In genomic region chr20:35840403-35840802, GRCh38 we compare ENCODE assay signal across 19 cellular contexts.
"Had no signal": no experiment of that assay in that cellular context is flagged by ENCODE, and none has a peak within 500 bp of the region (broad histone marks: within the 10 kb centered on the region; RNA-seq: fewer than 3 reads in every experiment).

No MANE protein-coding gene starts in this region.

- H3K27ac ChIP-seq: ascending aorta, breast epithelium, ovary, VCaP had no signal

- H3K4me3 ChIP-seq: ascending aorta, breast epithelium, lung, ovary had no signal

- H3K27me3 ChIP-seq: ascending aorta, breast epithelium, ovary had no signal

- H3K27ac Mint-ChIP-seq: dendritic cell treated with granulocyte-macrophage colony-stimulating factor and Interleukin-4, amounts not matched to agents 40 ng/mL and 50 ng/mL, for 4 days had no signal

- DNase-seq: activated CD4-positive, alpha-beta T cell treated with anti-CD3 and anti-CD28 coated beads for 1 hour; activated CD4-positive, alpha-beta T cell treated with anti-CD3 and anti-CD28 coated beads, Interleukin-2, amount 50 U/mL, for 48 hours; activated CD8-positive, alpha-beta memory T cell treated with anti-CD3 and anti-CD28 coated beads, Interleukin-2, amount 50 U/mL, for 4 hours; activated effector memory CD4-positive, alpha-beta T cell treated with anti-CD3 and anti-CD28 coated beads, Interleukin-2, amount 50 U/mL, for 16 hours; activated T-cell treated with anti-CD3 and anti-CD28 coated beads, Interleukin-2, amount 50 U/mL, for 48 hours; effector memory CD4-positive, alpha-beta T cell; head of caudate nucleus; left colon; midbrain; ovary; stimulated activated CD4-positive, alpha-beta T cell treated with anti-CD3 and anti-CD28 coated beads, Interleukin-12 subunit alpha, Interleukin-12 subunit beta, amount 100 ng/mL, for 4 hours; stimulated activated CD4-positive, alpha-beta T cell treated with anti-CD3 and anti-CD28 coated beads, Interleukin-2, amount 100 ng/mL, for 24 hours; SW 1271 had no signal

- H3K36me3 ChIP-seq: breast epithelium, ovary had no signal

- ATAC-seq: left colon; stimulated activated memory B cell treated with anti-CD40 and anti-IgM and Interleukin-4, amounts not matched to agents 10 μg/mL and 1 μg/mL and 100 μg/mL, for 72 hours had no signal

- H3K4me3 Mint-ChIP-seq: dendritic cell treated with granulocyte-macrophage colony-stimulating factor and Interleukin-4, amounts not matched to agents 40 ng/mL and 50 ng/mL, for 4 days; stimulated activated memory B cell treated with anti-CD40 and anti-IgM and Interleukin-4, amounts not matched to agents 10 μg/mL and 1 μg/mL and 100 μg/mL, for 72 hours had no signal

- H3K4me1 ChIP-seq: ascending aorta, breast epithelium had no signal

- H3K27me3 Mint-ChIP-seq: dendritic cell treated with granulocyte-macrophage colony-stimulating factor and Interleukin-4, amounts not matched to agents 40 ng/mL and 50 ng/mL, for 4 days; stimulated activated memory B cell treated with anti-CD40 and anti-IgM and Interleukin-4, amounts not matched to agents 10 μg/mL and 1 μg/mL and 100 μg/mL, for 72 hours had no signal
